ENCODE assay signal across 29 cellular contexts in the genomic region with DNA sequence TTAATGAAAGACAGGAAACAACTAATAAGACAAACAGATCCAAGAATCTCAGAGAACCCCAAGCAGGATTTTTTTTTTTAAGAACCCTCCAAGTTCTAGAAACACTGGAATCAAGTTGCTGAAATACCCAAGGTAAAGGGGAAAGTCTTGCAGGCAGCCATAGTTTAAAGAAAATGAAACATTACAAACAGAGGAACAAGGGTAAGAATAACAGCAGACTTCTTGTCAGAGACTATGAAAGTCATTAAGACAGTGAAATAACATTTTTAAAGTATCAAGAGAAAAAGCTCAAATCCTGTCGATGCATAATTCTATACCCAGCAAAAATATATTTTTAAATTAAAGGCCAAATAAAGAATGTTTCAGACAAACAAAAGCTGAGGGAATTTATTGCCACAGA.
DNase-seq lines count a peak whose midpoint lies in the region; ATAC-seq, FAIRE-seq and TF ChIP-seq lines count a peak whose summit lies in the region.
"Had no signal": no experiment of that assay in that cellular context is flagged by ENCODE, and none has a peak within 500 bp of the region (broad histone marks: within the 10 kb centered on the region; RNA-seq: fewer than 3 reads in every experiment).

No MANE protein-coding gene starts in this region.

- H3K4me3 ChIP-seq in HepG2 (replicated peaks in 1 of 3; ENCODE audit: insufficient read depth in 1 of 3, low read depth in 2 of 3, low read length in 3 of 3) (no peak overlapping the region), right lobe of liver (no peak overlapping the region), HEK293 (ENCODE audit: low read depth, low read length) (no peak overlapping the region)
- H3K4me3 ChIP-seq: BLaER1, GM12878 had no signal

- TF ChIP-seq CTCF in HepG2 (CRISPR knock-in tag; IDR thresholded peaks at IDR 0.05), result no peak
- no peak for TF ChIP-seq CTCF in right lobe of liver (IDR thresholded peaks at IDR 0.05)
- TF ChIP-seq CTCF in HEK293 (tag by site-specific recombination; IDR thresholded peaks at IDR 0.05), result no peak
- TF ChIP-seq CTCF in WTC11 (IDR thresholded peaks at IDR 0.05), result no peak
- no peak for TF ChIP-seq CTCF in progenitor cell of endocrine pancreas (IDR thresholded peaks at IDR 0.05; ENCODE audit: unreplicated experiment)

- no peaks in the 10 kb centered on the region for H3K79me2 ChIP-seq in HepG2 (ENCODE audit: insufficient read depth, low read length)

- POLR2A ChIA-PET in HepG2 (lab: Yijun Ruan, JAX) (no interaction called here), HEK293 (lab: Yijun Ruan, JAX) (no interaction called here), WTC11 (lab: Charles Lee) (no interaction called here)

- no peak for TF ChIP-seq RAD21 in HepG2 (CRISPR knock-in tag; IDR thresholded peaks at IDR 0.05)

- H3K4me3 Mint-ChIP-seq in WTC11 (no peak overlapping the region), progenitor cell of endocrine pancreas (ENCODE audit: low read depth) (no peak overlapping the region)
- H3K4me3 Mint-ChIP-seq in stimulated activated memory B cell treated with anti-CD40 and anti-IgM and Interleukin-4, amounts not matched to agents 10 μg/mL and 1 μg/mL and 100 μg/mL, for 72 hours, result no peak overlapping the region
- H3K4me3 Mint-ChIP-seq: CD14-positive monocyte; CD4-positive, alpha-beta memory T cell; CD4-positive, CD25-positive, alpha-beta regulatory T cell; CD8-positive, alpha-beta memory T cell had no signal

- no peak overlapping the region for H2AFZ ChIP-seq in HepG2 (ENCODE audit: low read length)

- H3K9me3 Mint-ChIP-seq in WTC11 (peaks cover 18% of the 10 kb centered on the region), progenitor cell of endocrine pancreas (ENCODE audit: low read depth) (peaks cover 16% of the 10 kb centered on the region)
- H3K9me3 Mint-ChIP-seq in stimulated activated memory B cell treated with anti-CD40 and anti-IgM and Interleukin-4, amounts not matched to agents 10 μg/mL and 1 μg/mL and 100 μg/mL, for 72 hours, result peaks cover 23% of the 10 kb centered on the region

- no peaks in the 10 kb centered on the region for H3K27me3 Mint-ChIP-seq in WTC11 (ENCODE audit: low read depth)
- no peaks in the 10 kb centered on the region for H3K27me3 Mint-ChIP-seq in progenitor cell of endocrine pancreas
- no peaks in the 10 kb centered on the region for H3K27me3 Mint-ChIP-seq in stimulated activated memory B cell treated with anti-CD40 and anti-IgM and Interleukin-4, amounts not matched to agents 10 μg/mL and 1 μg/mL and 100 μg/mL, for 72 hours
- H3K27me3 Mint-ChIP-seq: CD4-positive, CD25-positive, alpha-beta regulatory T cell had no signal

- H3K9me3 ChIP-seq in HepG2 (ENCODE audit: low read length) (peaks cover 25% of the 10 kb centered on the region), right lobe of liver (peaks cover 0 to 6% (median 3%) of the 10 kb centered on the region in 4 donors), HEK293 (ENCODE audit: control insufficient read depth, insufficient read depth, low read depth, low read length) (no peaks in the 10 kb centered on the region)
- H3K9me3 ChIP-seq: BE2C had no signal

- in situ Hi-C loops in HepG2 (cut with HindIII; ENCODE audit: extremely low pct_ligation_motif_present, low pct_unique_long_range_greater_than_20kb), result loop anchor here (10.0 kb wide), 1 partner anchor 440 kb away; no protein-coding TSS in a partner anchor

- DNase-seq in HepG2 (ENCODE audit: low spot score) (no peak), right lobe of liver (no peak), WTC11 (ENCODE audit: low spot score) (no peak), progenitor cell of endocrine pancreas (ENCODE audit: low spot score, unreplicated experiment) (no peak), NCI-H2171 (lab: John Stamatoyannopoulos, UW) (no peak)
- DNase-seq: 8988T; ACHN; BE2C; C1 segment of cervical spinal cord; CD4-positive, alpha-beta memory T cell; CD4-positive, CD25-positive, alpha-beta regulatory T cell; CD8-positive, alpha-beta memory T cell; COR-L47; DMS 273 treated with DMSO at 0.1 percent for 48 hours; DMS153; DMS53; DMS79; DND-41; EL; GDM1 had no signal

- TF ChIP-seq EP300 in HepG2 (IDR thresholded peaks at IDR 0.05; ENCODE audit: low read depth in 2 of 2, low read length in 2 of 2) (no peak), HepG2 (CRISPR knock-in tag; IDR thresholded peaks at IDR 0.05; ENCODE audit: borderline replicate concordance) (no peak)

- H3K27ac Mint-ChIP-seq in WTC11, result no peak overlapping the region
- peak overlapping the region; percentile 60 for H3K27ac Mint-ChIP-seq in progenitor cell of endocrine pancreas
- H3K27ac Mint-ChIP-seq in stimulated activated memory B cell treated with anti-CD40 and anti-IgM and Interleukin-4, amounts not matched to agents 10 μg/mL and 1 μg/mL and 100 μg/mL, for 72 hours, result no peak overlapping the region
- H3K27ac Mint-ChIP-seq: CD14-positive monocyte; CD4-positive, alpha-beta memory T cell; CD4-positive, CD25-positive, alpha-beta regulatory T cell; CD8-positive, alpha-beta memory T cell had no signal

- H3K4me1 Mint-ChIP-seq in WTC11 (peaks cover 15% of the 10 kb centered on the region), progenitor cell of endocrine pancreas (ENCODE audit: low read depth) (peaks cover 32% of the 10 kb centered on the region)
- no peaks in the 10 kb centered on the region for H3K4me1 Mint-ChIP-seq in stimulated activated memory B cell treated with anti-CD40 and anti-IgM and Interleukin-4, amounts not matched to agents 10 μg/mL and 1 μg/mL and 100 μg/mL, for 72 hours
- H3K4me1 Mint-ChIP-seq: CD14-positive monocyte; CD4-positive, alpha-beta memory T cell; CD4-positive, CD25-positive, alpha-beta regulatory T cell; CD8-positive, alpha-beta memory T cell had no signal

- TF ChIP-seq POLR2A in HepG2 (IDR thresholded peaks at IDR 0.05; ENCODE audit: insufficient read depth in 1 of 2, low read depth in 2 of 2, low read length in 2 of 2) (no peak), right lobe of liver (IDR thresholded peaks at IDR 0.05) (no peak)

- H3K36me3 Mint-ChIP-seq in WTC11 (peaks cover 31% of the 10 kb centered on the region), progenitor cell of endocrine pancreas (ENCODE audit: insufficient read depth) (peaks cover 72% of the 10 kb centered on the region)
- H3K36me3 Mint-ChIP-seq in stimulated activated memory B cell treated with anti-CD40 and anti-IgM and Interleukin-4, amounts not matched to agents 10 μg/mL and 1 μg/mL and 100 μg/mL, for 72 hours, result peaks cover 4% of the 10 kb centered on the region
- H3K36me3 Mint-ChIP-seq: CD14-positive monocyte; CD4-positive, alpha-beta memory T cell; CD4-positive, CD25-positive, alpha-beta regulatory T cell had no signal

- H3K4me2 ChIP-seq in HepG2 (ENCODE audit: low read depth, low read length), result no peak overlapping the region

- CTCF ChIA-PET in HepG2 (lab: Yijun Ruan, JAX; ENCODE audit: low intra/inter-chr PET ratio, low total read pairs), result no interaction called here
- CTCF ChIA-PET in HEK293 (lab: Yijun Ruan, JAX), result interaction anchor here (0.7 kb wide), 1 partner anchor 422 kb away, joined by 6 read pairs; no protein-coding TSS in a partner anchor
- CTCF ChIA-PET in WTC11 (lab: Charles Lee), result no interaction called here

- H3K4me1 ChIP-seq in HepG2 (ENCODE audit: insufficient read depth, low read length) (peaks cover 23% of the 10 kb centered on the region), right lobe of liver (peaks cover 0 to 3% (median 0%) of the 10 kb centered on the region in 4 donors), HEK293 (ENCODE audit: control insufficient read depth, insufficient read depth, low read length) (no peaks in the 10 kb centered on the region)
- H3K4me1 ChIP-seq: BE2C had no signal

- 50% methylated on average over 1 of the region's 1 CpG for WGBS in HepG2 (ENCODE audit: low lambda C conversion rate)
- 88% methylated on average over 1 of the region's 1 CpG for WGBS in right lobe of liver (ENCODE audit: insufficient coverage, low coverage, low lambda C conversion rate, missing lambda C conversion rate)

- H3K27me3 ChIP-seq in HepG2 (ENCODE audit: control insufficient read depth in 1 of 2, insufficient read depth in 2 of 2, low read length in 2 of 2) (no peaks in the 10 kb centered on the region), right lobe of liver (no peaks in the 10 kb centered on the region)
- H3K27me3 ChIP-seq: BE2C, BLaER1 had no signal

- FAIRE-seq in HepG2 (lab: Jason Lieb, UNC), result no peak
- FAIRE-seq: A204.1, GM12878, GM12892, GM18507 had no signal

- intact Hi-C loops in HepG2 (cut with micrococcal nuclease; ENCODE audit: unreplicated experiment) (no loop called here), right lobe of liver (cut with DNase I) (no loop called here)

- no peak overlapping the region for H3K27ac ChIP-seq in HepG2 (ENCODE audit: extremely low read length, insufficient read depth, low read length)
- no peak overlapping the region for H3K27ac ChIP-seq in right lobe of liver
- H3K27ac ChIP-seq in HEK293 (ENCODE audit: extremely low read depth, low read depth, low read length), result no peak overlapping the region
- H3K27ac ChIP-seq: BLaER1 had no signal

- H3K9ac ChIP-seq in HepG2 (ENCODE audit: insufficient read depth, low read depth, low read length), result no peak overlapping the region
- H3K9ac ChIP-seq: BLaER1 had no signal

- H3K36me3 ChIP-seq in HepG2 (replicated peaks in 1 of 2; ENCODE audit: control insufficient read depth in 1 of 2, insufficient read depth in 2 of 2, low read length in 2 of 2) (no peaks in the 10 kb centered on the region; a peak in 1 of 5 replicates), right lobe of liver (no peaks in the 10 kb centered on the region), HEK293 (ENCODE audit: control insufficient read depth in 2 of 2, insufficient read depth in 1 of 2, low read length in 2 of 2) (peaks cover 0 to 13% of the 10 kb centered on the region in 2 experiments; a peak in 1 of 3 replicates)
- H3K36me3 ChIP-seq: BE2C had no signal

- no peak for ATAC-seq in HepG2
- no peak for ATAC-seq in right lobe of liver
- ATAC-seq in WTC11, result no peak
- ATAC-seq in HG03521 (IDR thresholded peaks at IDR 0.05; ENCODE audit: unreplicated experiment), result no peak
- ATAC-seq in stimulated activated memory B cell treated with anti-CD40 and anti-IgM and Interleukin-4, amounts not matched to agents 10 μg/mL and 1 μg/mL and 100 μg/mL, for 72 hours, result no peak
- ATAC-seq: GM12878 had no signal

- H4K20me1 ChIP-seq in HepG2 (ENCODE audit: insufficient read depth, low read length), result no peaks in the 10 kb centered on the region

- no TSS peak for BruUV-seq in HepG2 (replicated peaks; lab: Mats Ljungman, UMichigan)

TF ChIP-seq in HepG2, 621 proteins besides CTCF, POLR2A, EP300 and RAD21:
- TF ChIP-seq ZNF317 (CRISPR knock-in tag; IDR thresholded peaks at IDR 0.05) (peak; percentile 99), ZNF333 (CRISPR knock-in tag; IDR thresholded peaks at IDR 0.05; ENCODE audit: borderline replicate concordance) (no peak)
TF ChIP-seq in HepG2: peak in this region for 1.

TF ChIP-seq in HEK293, 187 proteins besides CTCF, POLR2A, EP300 and RAD21 (continues in another document):
- TF ChIP-seq ZNF146 (tag by site-specific recombination; IDR thresholded peaks at IDR 0.05), result peak; percentile 41; the same call in 1 of the 2 replicates
- peak; percentile 79 for TF ChIP-seq SETDB1 (IDR thresholded peaks at IDR 0.05; ENCODE audit: insufficient read length, low read length)

TF ChIP-seq in WTC11, 78 proteins besides CTCF, POLR2A, EP300 and RAD21 (continues in another document):
- TF ChIP-seq ZNF317 (CRISPR knock-in tag; IDR thresholded peaks at IDR 0.05; ENCODE audit: borderline replicate concordance, low read depth), result peak; percentile 96
